Comparison of ENCODE assay signal across 12 cellular contexts in the genomic region with DNA sequence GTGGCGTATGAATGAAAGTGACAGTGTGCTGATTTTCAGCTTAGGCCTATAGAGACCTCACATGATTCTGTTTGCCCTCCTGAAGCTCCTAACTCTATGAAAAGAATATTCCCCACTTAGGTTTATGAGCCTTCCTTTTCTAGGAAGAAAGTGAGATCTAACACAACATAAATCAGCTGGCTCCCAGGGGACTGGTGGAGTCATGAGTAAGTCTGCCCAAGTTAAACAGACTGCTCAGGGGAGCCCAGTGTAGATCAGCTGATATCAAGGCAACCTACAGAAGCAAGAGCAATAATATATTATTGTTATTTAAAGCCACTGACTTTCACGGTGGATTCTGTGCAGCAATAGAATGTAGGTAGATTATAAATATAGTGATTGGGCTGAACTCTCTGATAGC.
A peak's percentile ranks its signal among the peaks of the same experiment; 100 is the strongest.
DNase-seq lines count a peak whose midpoint lies in the region; TF ChIP-seq lines count a peak whose summit lies in the region.
"Had no signal": no experiment of that assay in that cellular context is flagged by ENCODE, and none has a peak within 500 bp of the region (broad histone marks: within the 10 kb centered on the region; RNA-seq: fewer than 3 reads in every experiment).

No MANE protein-coding gene starts in this region.

- H2AK5ac ChIP-seq in mesenchymal stem cell (ENCODE audit: low read length, severe bottlenecking), result no peak overlapping the region

- POLR2A ChIA-PET in A673 (lab: Charles Lee; ENCODE audit: low non-redundant PET), result no interaction called here

- H3K36me3 ChIP-seq in A673 (ENCODE audit: insufficient read depth, low read length, poor library complexity, severe bottlenecking), result no peaks in the 10 kb centered on the region
- no peaks in the 10 kb centered on the region for H3K36me3 ChIP-seq in brain microvascular endothelial cell (replicated peaks)
- H3K36me3 ChIP-seq in mesenchymal stem cell (ENCODE audit: control insufficient read depth in 1 of 2, insufficient read depth in 2 of 2, low read depth in 1 of 2, low read length in 2 of 2), result no peaks in the 10 kb centered on the region
- no peaks in the 10 kb centered on the region for H3K36me3 ChIP-seq in left ventricle myocardium inferior

- H3K4me3 ChIP-seq in A673 (ENCODE audit: low read depth, low read length, poor library complexity, severe bottlenecking) (no peak overlapping the region), NB4 (ENCODE audit: low read depth, low read length) (no peak overlapping the region), brain microvascular endothelial cell (ENCODE audit: low read depth, low read length) (no peak overlapping the region), mesenchymal stem cell (ENCODE audit: insufficient read depth in 1 of 2, low read depth in 1 of 2, low read length in 2 of 2) (no peak overlapping the region), left ventricle myocardium inferior (no peak overlapping the region)

- no peak overlapping the region for H2AFZ ChIP-seq in mesenchymal stem cell (ENCODE audit: low read depth, low read length)

- no peak overlapping the region for H3K14ac ChIP-seq in mesenchymal stem cell (ENCODE audit: low read length in 2 of 2)

- H2BK5ac ChIP-seq in mesenchymal stem cell (ENCODE audit: low read depth, low read length, poor library complexity, severe bottlenecking), result no peak overlapping the region

- no peak overlapping the region for H2BK15ac ChIP-seq in mesenchymal stem cell (ENCODE audit: low read depth, poor library complexity, severe bottlenecking)

- H3K18ac ChIP-seq in mesenchymal stem cell (ENCODE audit: low read depth in 1 of 2, low read length in 2 of 2), result no peak overlapping the region

- no peak overlapping the region for H2BK120ac ChIP-seq in mesenchymal stem cell (ENCODE audit: low read depth, low read length)

- CTCF ChIA-PET in A673 (lab: Charles Lee), result no interaction called here

- H4K8ac ChIP-seq in mesenchymal stem cell (ENCODE audit: low read length), result no peak overlapping the region

- no peak overlapping the region for H4K91ac ChIP-seq in mesenchymal stem cell (ENCODE audit: low read length)

- H2BK12ac ChIP-seq in mesenchymal stem cell (ENCODE audit: low read length in 2 of 2), result no peak overlapping the region

- no peak overlapping the region for H3K4me2 ChIP-seq in mesenchymal stem cell (ENCODE audit: low read length, poor library complexity, severe bottlenecking)

- no peaks in the 10 kb centered on the region for H3K79me1 ChIP-seq in mesenchymal stem cell (replicated peaks; ENCODE audit: low read length, poor library complexity, severe bottlenecking)

- TF ChIP-seq POLR2A in NB4 (IDR thresholded peaks at IDR 0.05; ENCODE audit: extremely low read depth, insufficient read length), result no peak

- H3K27ac ChIP-seq in A673 (ENCODE audit: low read depth, low read length, poor library complexity, severe bottlenecking) (no peak overlapping the region), brain microvascular endothelial cell (no peak overlapping the region), mesenchymal stem cell (ENCODE audit: low read length, poor library complexity, severe bottlenecking) (no peak overlapping the region), left ventricle myocardium inferior (replicated peaks) (no peak overlapping the region)
- H3K27ac ChIP-seq: C4-2B had no signal

- TF ChIP-seq CTCF in A673 (conservative IDR thresholded peaks at IDR 0.05; ENCODE audit: low read depth, low read length) (no peak), NB4 (IDR thresholded peaks at IDR 0.05; ENCODE audit: low read depth, low read length) (no peak), brain microvascular endothelial cell (IDR thresholded peaks at IDR 0.05; ENCODE audit: low read depth, low read length, missing control alignments) (no peak), left ventricle myocardium inferior (IDR thresholded peaks at IDR 0.05; ENCODE audit: borderline replicate concordance) (no peak)

- H3K4ac ChIP-seq in mesenchymal stem cell (ENCODE audit: low read depth in 1 of 2, low read length in 2 of 2), result no peak overlapping the region

- H3K9ac ChIP-seq in mesenchymal stem cell (ENCODE audit: low read length), result no peak overlapping the region

- BruUV-seq in A673 (replicated peaks; lab: Mats Ljungman, UMichigan), result no TSS peak

- in situ Hi-C loops in brain microvascular endothelial cell (cut with HindIII; ENCODE audit: low pct_ligation_motif_present, low sequenced_read_pairs), result no loop called here

- DNase-seq in A673 (ENCODE audit: low spot score), result peak; percentile 23
- DNase-seq in NB4 (ENCODE audit: low read depth), result peak; percentile 5
- DNase-seq in brain microvascular endothelial cell, result peak; percentile 1
- peak; percentile 5 for DNase-seq in mesenchymal stem cell
- no peak for DNase-seq in AG08395 (ENCODE audit: low spot score)
- DNase-seq in NCI-H510A treated with DMSO at 0.1 percent for 48 hours (lab: John Stamatoyannopoulos, UW), result no peak
- no peak for DNase-seq in left ventricle myocardium inferior
- DNase-seq: 8988T; Caco-2; CD4-positive, alpha-beta T cell; H9 had no signal

- H3K9me3 ChIP-seq in A673 (ENCODE audit: low read depth, low read length, poor library complexity, severe bottlenecking), result no peaks in the 10 kb centered on the region
- H3K9me3 ChIP-seq in mesenchymal stem cell (ENCODE audit: control insufficient read depth, low read length), result peaks cover 13% of the 10 kb centered on the region
- no peaks in the 10 kb centered on the region for H3K9me3 ChIP-seq in left ventricle myocardium inferior (replicated peaks)
- H3K9me3 ChIP-seq: Caco-2 had no signal

- 78% methylated on average over 2 of the region's 2 CpGs for WGBS in mesenchymal stem cell

- intact Hi-C loops in A673 (cut with micrococcal nuclease; ENCODE audit: unreplicated experiment), result loop anchor here (5.0 kb wide), 1 partner anchor 308 kb away; no protein-coding TSS in a partner anchor
- intact Hi-C loops in left ventricle myocardium inferior (cut with micrococcal nuclease), result no loop called here

- no peaks in the 10 kb centered on the region for H3K27me3 ChIP-seq in A673 (replicated peaks; ENCODE audit: insufficient read depth, low read depth, low read length, poor library complexity)
- H3K27me3 ChIP-seq in brain microvascular endothelial cell (replicated peaks), result no peaks in the 10 kb centered on the region
- no peaks in the 10 kb centered on the region for H3K27me3 ChIP-seq in mesenchymal stem cell (ENCODE audit: control insufficient read depth in 1 of 2, insufficient read depth in 1 of 2, low read length in 2 of 2)
- H3K27me3 ChIP-seq in left ventricle myocardium inferior (ENCODE audit: low read depth), result no peaks in the 10 kb centered on the region

- H3K4me1 ChIP-seq in A673 (ENCODE audit: insufficient read depth, low read length, poor library complexity, severe bottlenecking) (no peaks in the 10 kb centered on the region), mesenchymal stem cell (ENCODE audit: control insufficient read depth, insufficient read depth, low read depth, low read length) (no peaks in the 10 kb centered on the region), left ventricle myocardium inferior (no peaks in the 10 kb centered on the region)

- no peak overlapping the region for H3K23ac ChIP-seq in mesenchymal stem cell (ENCODE audit: low read length in 2 of 2)

Comparison
In these comparisons a context has a peak if more than half of its experiments do, and no peak if none do; other contexts are left out.
1. DNase-seq: peak in A673 (single experiment), NB4 (single experiment), brain microvascular endothelial cell (single experiment) and mesenchymal stem cell (single experiment); none in AG08395 (single experiment), NCI-H510A treated with DMSO at 0.1 percent for 48 hours (single experiment) and left ventricle myocardium inferior (single experiment).